In genomic region chr12:99381992-99382391, GRCh38 we compare ENCODE assay signal across 11 cellular contexts.
A peak's percentile ranks its signal among the peaks of the same experiment; 100 is the strongest.
DNase-seq lines count a peak whose midpoint lies in the region; ATAC-seq and TF ChIP-seq lines count a peak whose summit lies in the region.
"Had no signal": no experiment of that assay in that cellular context is flagged by ENCODE, and none has a peak within 500 bp of the region (broad histone marks: within the 10 kb centered on the region; RNA-seq: fewer than 3 reads in every experiment).

No MANE protein-coding gene starts in this region.

- TF ChIP-seq CTCF in GM12864 (IDR thresholded peaks at IDR 0.05; ENCODE audit: low read depth, low read length, missing control alignments): no peak

- DNase-seq in GM12864 (ENCODE audit: low read depth): peak; percentile 3
- DNase-seq in cerebellar nuclear complex (lab: John Stamatoyannopoulos, UW): no peak
- no peak for DNase-seq in activated effector memory CD4-positive, alpha-beta T cell treated with anti-CD3 and anti-CD28 coated beads, Interleukin-2, amount 50 U/mL, for 16 hours
- DNase-seq in NCI-H187 treated with DMSO at 0.1 percent for 48 hours (lab: John Stamatoyannopoulos, UW): no peak
- no peak for DNase-seq in NAMALWA (ENCODE audit: low spot score)
- DNase-seq: activated B cell treated with CpG ODN at 0.5 μM for 24 hours; activated naive CD8-positive, alpha-beta T cell treated with anti-CD3 and anti-CD28 coated beads for 36 hours; stimulated activated CD4-positive, alpha-beta T cell treated with anti-CD3 and anti-CD28 coated beads, Interleukin-4, amount 100 ng/mL, for 24 hours had no signal

- peak; percentile 65 for ATAC-seq in GM19328 (IDR thresholded peaks at IDR 0.05; ENCODE audit: unreplicated experiment)
- ATAC-seq in HG02798 (IDR thresholded peaks at IDR 0.05; ENCODE audit: poor library complexity, unreplicated experiment): peak; percentile 78
- peak; percentile 89 for ATAC-seq in HG03558 (IDR thresholded peaks at IDR 0.05; ENCODE audit: extremely low read depth, unreplicated experiment)

- no peak overlapping the region for H3K4me3 ChIP-seq in GM12864 (ENCODE audit: low read depth, low read length)
